12 cellular contexts compared by ENCODE assay signal in genomic region chr1:28983509-28984310, GRCh38.
DNase-seq lines count a peak whose midpoint lies in the region; ATAC-seq and TF ChIP-seq lines count a peak whose summit lies in the region.
"Had no signal": no experiment of that assay in that cellular context is flagged by ENCODE, and none has a peak within 500 bp of the region (broad histone marks: within the 10 kb centered on the region; RNA-seq: fewer than 3 reads in every experiment).

No MANE protein-coding gene starts in this region.

- H3K27me3 ChIP-seq in heart right ventricle, result no peaks in the 10 kb centered on the region

- H3K36me3 ChIP-seq in SK-N-MC (ENCODE audit: insufficient read depth, low read length) (peaks cover 25% of the 10 kb centered on the region), heart right ventricle (peaks cover 0 to 11% (median 0%) of the 10 kb centered on the region in 9 donors)

- H3K36me3 Mint-ChIP-seq in naive thymus-derived CD8-positive, alpha-beta T cell, result peaks cover 4 to 16% (median 9%) of the 10 kb centered on the region in 3 donors
- peaks cover 23% of the 10 kb centered on the region for H3K36me3 Mint-ChIP-seq in stimulated activated memory B cell treated with anti-CD40 and anti-IgM and Interleukin-4, amounts not matched to agents 10 μg/mL and 1 μg/mL and 100 μg/mL, for 72 hours

- H3K4me3 ChIP-seq in GM12865 (ENCODE audit: low read depth, low read length) (no peak overlapping the region), SK-N-MC (peak overlapping the region; percentile 62), heart right ventricle (no peak overlapping the region)

- H3K9me3 ChIP-seq in SK-N-MC (ENCODE audit: low read depth, low read length) (no peaks in the 10 kb centered on the region), heart right ventricle (no peaks in the 10 kb centered on the region)

- H3K27me3 Mint-ChIP-seq in naive thymus-derived CD8-positive, alpha-beta T cell, result no peaks in the 10 kb centered on the region
- H3K27me3 Mint-ChIP-seq in stimulated activated memory B cell treated with anti-CD40 and anti-IgM and Interleukin-4, amounts not matched to agents 10 μg/mL and 1 μg/mL and 100 μg/mL, for 72 hours, result no peaks in the 10 kb centered on the region

- no peaks in the 10 kb centered on the region for H3K9me3 Mint-ChIP-seq in naive thymus-derived CD8-positive, alpha-beta T cell
- H3K9me3 Mint-ChIP-seq in stimulated activated memory B cell treated with anti-CD40 and anti-IgM and Interleukin-4, amounts not matched to agents 10 μg/mL and 1 μg/mL and 100 μg/mL, for 72 hours, result no peaks in the 10 kb centered on the region

- TF ChIP-seq CTCF in GM12865 (IDR thresholded peaks at IDR 0.05; ENCODE audit: insufficient read depth, low read depth, low read length, missing control alignments), result no peak
- TF ChIP-seq CTCF in heart right ventricle (IDR thresholded peaks at IDR 0.05), result peak in 5 of 9 donors; percentile 21 to 45 (median 37)

- WGBS in heart right ventricle, 2 donors, result 58 to 76% methylated on average over 15 of the region's 15 CpGs

- H3K4me1 Mint-ChIP-seq in naive thymus-derived CD8-positive, alpha-beta T cell, result peaks cover 27 to 72% (median 71%) of the 10 kb centered on the region in 4 donors
- peaks cover 36% of the 10 kb centered on the region for H3K4me1 Mint-ChIP-seq in stimulated activated memory B cell treated with anti-CD40 and anti-IgM and Interleukin-4, amounts not matched to agents 10 μg/mL and 1 μg/mL and 100 μg/mL, for 72 hours

- H3K4me1 ChIP-seq in heart right ventricle, result peaks cover 0 to 44% (median 10%) of the 10 kb centered on the region in 9 donors

- H3K27ac ChIP-seq in SK-N-MC (peak overlapping the region; percentile 95), heart right ventricle (peak overlapping the region in 8 of 10 donors; percentile 13 to 73 (median 61))

- H3K4me3 Mint-ChIP-seq in naive thymus-derived CD8-positive, alpha-beta T cell, result peak overlapping the region in 3 of 10 donors; percentile 17 to 46 (median 33)
- no peak overlapping the region for H3K4me3 Mint-ChIP-seq in stimulated activated memory B cell treated with anti-CD40 and anti-IgM and Interleukin-4, amounts not matched to agents 10 μg/mL and 1 μg/mL and 100 μg/mL, for 72 hours

- ATAC-seq in heart right ventricle, result peak; percentile 74 to 94 (median 83)
- peak in 1 of 2 donors; percentile 61 for ATAC-seq in naive thymus-derived CD8-positive, alpha-beta T cell
- no peak for ATAC-seq in stimulated activated memory B cell treated with anti-CD40 and anti-IgM and Interleukin-4, amounts not matched to agents 10 μg/mL and 1 μg/mL and 100 μg/mL, for 72 hours
- no peak for ATAC-seq in GM19467 (IDR thresholded peaks at IDR 0.05; ENCODE audit: unreplicated experiment)

- peak overlapping the region in 8 of 10 donors; percentile 2 to 78 (median 18) for H3K27ac Mint-ChIP-seq in naive thymus-derived CD8-positive, alpha-beta T cell
- H3K27ac Mint-ChIP-seq in stimulated activated memory B cell treated with anti-CD40 and anti-IgM and Interleukin-4, amounts not matched to agents 10 μg/mL and 1 μg/mL and 100 μg/mL, for 72 hours, result no peak overlapping the region

- DNase-seq in GM12865 (ENCODE audit: low read depth) (peak; percentile 1), SK-N-MC (ENCODE audit: low read depth, low spot score) (no peak), heart right ventricle (peak; percentile 21 to 46), head of caudate nucleus (no peak), T1000 (lab: John Stamatoyannopoulos, UW) (no peak)
- DNase-seq in naive thymus-derived CD8-positive, alpha-beta T cell, result peak in 5 of 10 donors; percentile 5 to 29 (median 13)
- DNase-seq: activated CD4-positive, alpha-beta T cell treated with anti-CD3 and anti-CD28 coated beads, Interleukin-2, amount 50 U/mL, for 4 hours; NCI-H1092; NCI-H774; posterior cingulate gyrus had no signal

- peak overlapping the region; percentile 52 for H3K9ac ChIP-seq in SK-N-MC (ENCODE audit: insufficient read length)

- intact Hi-C loops in heart right ventricle (cut with DNase I), result loop anchor here in 4 of 10 donors (2.0 to 10.0 kb wide), 3 partner anchors 95 to 99 kb away; no protein-coding TSS in a partner anchor
- intact Hi-C loops in head of caudate nucleus (cut with DNase I), result no loop called here

- POLR2A ChIA-PET in naive thymus-derived CD8-positive, alpha-beta T cell (lab: Charles Lee), result interaction anchor here (0.5 to 0.8 kb wide), 3 partner anchors 70 to 654 kb away, joined by 3 read pairs; no protein-coding TSS in a partner anchor

Comparison
In these comparisons a context has a peak if more than half of its experiments do, and no peak if none do; other contexts are left out.
1. DNase-seq: peak in GM12865 (single experiment) and heart right ventricle (2 of 2); none in SK-N-MC (single experiment), head of caudate nucleus (0 of 42) and T1000 (single experiment).
2. ATAC-seq: peak in heart right ventricle (8 of 8); none in stimulated activated memory B cell treated with anti-CD40 and anti-IgM and Interleukin-4, amounts not matched to agents 10 μg/mL and 1 μg/mL and 100 μg/mL, for 72 hours (single experiment) and GM19467 (single experiment).